1 cellular context compared by ENCODE assay signal in the genomic region with DNA sequence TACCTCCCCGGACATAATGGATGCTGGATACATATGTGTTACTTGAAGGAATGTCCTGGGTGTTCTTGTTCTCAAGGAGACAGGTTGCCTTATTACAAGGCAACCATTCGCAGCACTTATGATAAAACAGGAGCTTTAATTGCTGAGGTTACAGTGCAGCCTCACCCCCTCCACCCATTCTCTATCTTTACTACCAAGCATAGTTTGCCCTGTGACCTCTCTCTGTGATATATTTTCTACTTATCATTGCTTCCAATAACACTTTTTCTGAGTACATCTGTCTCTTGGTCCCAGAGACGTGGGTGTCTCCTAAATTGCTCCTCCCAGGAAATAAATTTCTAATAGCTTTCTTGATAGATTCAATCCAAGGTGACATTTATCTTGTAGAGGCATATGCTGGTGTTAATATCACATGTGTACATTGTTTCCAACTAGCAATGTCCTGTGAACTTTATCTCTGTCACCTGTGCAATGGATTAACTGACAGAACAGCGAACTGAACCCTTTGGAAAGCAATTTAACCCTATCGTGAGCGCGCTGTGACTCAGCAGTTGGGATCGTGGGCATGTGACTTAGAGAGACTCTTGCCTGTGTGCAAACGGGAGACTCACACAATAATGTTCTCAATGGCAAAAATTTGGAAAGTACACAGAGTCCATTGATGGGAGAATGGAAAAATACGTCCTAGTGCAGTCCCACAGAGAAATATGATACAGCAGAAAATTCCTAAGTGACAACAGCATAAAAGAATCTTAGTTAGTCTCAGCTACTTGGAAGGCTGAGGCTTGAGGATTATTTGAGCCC.
TF ChIP-seq lines count a peak whose summit lies in the region.

No MANE protein-coding gene starts in this region.

TF ChIP-seq in HepG2, 621 proteins besides CTCF, POLR2A, EP300 and RAD21 (continued from another document and continues in another):
- TF ChIP-seq, protein P1, sequence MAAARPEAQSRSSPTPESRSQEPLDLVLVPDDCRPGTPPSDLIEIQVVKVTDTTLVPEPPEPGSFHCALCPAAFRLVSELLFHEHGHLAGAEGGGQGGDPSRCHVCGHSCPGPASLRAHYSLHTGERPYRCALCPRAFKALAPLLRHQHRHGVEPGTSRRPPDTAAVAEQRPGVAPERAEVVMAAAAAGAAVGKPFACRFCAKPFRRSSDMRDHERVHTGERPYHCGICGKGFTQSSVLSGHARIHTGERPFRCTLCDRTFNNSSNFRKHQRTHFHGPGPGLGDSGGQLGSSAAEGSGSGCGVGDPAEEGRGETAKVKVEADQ (CRISPR knock-in tag; IDR thresholded peaks at IDR 0.05; ENCODE audit: borderline replicate concordance): peak; percentile 39; the same call in 1 of the 2 replicates
- no peak for TF ChIP-seq TCF7L2 (IDR thresholded peaks at IDR 0.05; ENCODE audit: low read depth, low read length)
- TF ChIP-seq, protein P2, sequence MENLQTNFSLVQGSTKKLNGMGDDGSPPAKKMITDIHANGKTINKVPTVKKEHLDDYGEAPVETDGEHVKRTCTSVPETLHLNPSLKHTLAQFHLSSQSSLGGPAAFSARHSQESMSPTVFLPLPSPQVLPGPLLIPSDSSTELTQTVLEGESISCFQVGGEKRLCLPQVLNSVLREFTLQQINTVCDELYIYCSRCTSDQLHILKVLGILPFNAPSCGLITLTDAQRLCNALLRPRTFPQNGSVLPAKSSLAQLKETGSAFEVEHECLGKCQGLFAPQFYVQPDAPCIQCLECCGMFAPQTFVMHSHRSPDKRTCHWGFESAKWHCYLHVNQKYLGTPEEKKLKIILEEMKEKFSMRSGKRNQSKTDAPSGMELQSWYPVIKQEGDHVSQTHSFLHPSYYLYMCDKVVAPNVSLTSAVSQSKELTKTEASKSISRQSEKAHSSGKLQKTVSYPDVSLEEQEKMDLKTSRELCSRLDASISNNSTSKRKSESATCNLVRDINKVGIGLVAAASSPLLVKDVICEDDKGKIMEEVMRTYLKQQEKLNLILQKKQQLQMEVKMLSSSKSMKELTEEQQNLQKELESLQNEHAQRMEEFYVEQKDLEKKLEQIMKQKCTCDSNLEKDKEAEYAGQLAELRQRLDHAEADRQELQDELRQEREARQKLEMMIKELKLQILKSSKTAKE (CRISPR knock-in tag; IDR thresholded peaks at IDR 0.05; ENCODE audit: borderline replicate concordance): no peak
- TF ChIP-seq RCOR2 (CRISPR knock-in tag; IDR thresholded peaks at IDR 0.05): 0 out of 2 replicates have a peak, but pooled peaks have one; percentile 28
- no peak for TF ChIP-seq ZNF703 (CRISPR knock-in tag; IDR thresholded peaks at IDR 0.05; ENCODE audit: borderline replicate concordance)
- TF ChIP-seq DPF2 (CRISPR knock-in tag; IDR thresholded peaks at IDR 0.05; ENCODE audit: borderline replicate concordance, low read depth): 0 out of 2 replicates have a peak, but pooled peaks have one; percentile 30
- TF ChIP-seq ZNF556 (CRISPR knock-in tag; IDR thresholded peaks at IDR 0.05; ENCODE audit: borderline replicate concordance): no peak
- TF ChIP-seq ZNF615 (CRISPR knock-in tag; IDR thresholded peaks at IDR 0.05; ENCODE audit: borderline replicate concordance): no peak
- TF ChIP-seq, protein P3, sequence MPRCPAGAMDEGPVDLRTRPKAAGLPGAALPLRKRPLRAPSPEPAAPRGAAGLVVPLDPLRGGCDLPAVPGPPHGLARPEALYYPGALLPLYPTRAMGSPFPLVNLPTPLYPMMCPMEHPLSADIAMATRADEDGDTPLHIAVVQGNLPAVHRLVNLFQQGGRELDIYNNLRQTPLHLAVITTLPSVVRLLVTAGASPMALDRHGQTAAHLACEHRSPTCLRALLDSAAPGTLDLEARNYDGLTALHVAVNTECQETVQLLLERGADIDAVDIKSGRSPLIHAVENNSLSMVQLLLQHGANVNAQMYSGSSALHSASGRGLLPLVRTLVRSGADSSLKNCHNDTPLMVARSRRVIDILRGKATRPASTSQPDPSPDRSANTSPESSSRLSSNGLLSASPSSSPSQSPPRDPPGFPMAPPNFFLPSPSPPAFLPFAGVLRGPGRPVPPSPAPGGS (CRISPR knock-in tag; IDR thresholded peaks at IDR 0.05): 0 out of 2 replicates have a peak, but pooled peaks have one; percentile 30
- TF ChIP-seq HDAC1 (CRISPR knock-in tag; IDR thresholded peaks at IDR 0.05): peak; percentile 24; the same call in 1 of the 2 replicates
- TF ChIP-seq, protein P4, sequence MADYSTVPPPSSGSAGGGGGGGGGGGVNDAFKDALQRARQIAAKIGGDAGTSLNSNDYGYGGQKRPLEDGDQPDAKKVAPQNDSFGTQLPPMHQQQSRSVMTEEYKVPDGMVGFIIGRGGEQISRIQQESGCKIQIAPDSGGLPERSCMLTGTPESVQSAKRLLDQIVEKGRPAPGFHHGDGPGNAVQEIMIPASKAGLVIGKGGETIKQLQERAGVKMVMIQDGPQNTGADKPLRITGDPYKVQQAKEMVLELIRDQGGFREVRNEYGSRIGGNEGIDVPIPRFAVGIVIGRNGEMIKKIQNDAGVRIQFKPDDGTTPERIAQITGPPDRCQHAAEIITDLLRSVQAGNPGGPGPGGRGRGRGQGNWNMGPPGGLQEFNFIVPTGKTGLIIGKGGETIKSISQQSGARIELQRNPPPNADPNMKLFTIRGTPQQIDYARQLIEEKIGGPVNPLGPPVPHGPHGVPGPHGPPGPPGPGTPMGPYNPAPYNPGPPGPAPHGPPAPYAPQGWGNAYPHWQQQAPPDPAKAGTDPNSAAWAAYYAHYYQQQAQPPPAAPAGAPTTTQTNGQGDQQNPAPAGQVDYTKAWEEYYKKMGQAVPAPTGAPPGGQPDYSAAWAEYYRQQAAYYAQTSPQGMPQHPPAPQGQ (CRISPR knock-in tag; IDR thresholded peaks at IDR 0.05; ENCODE audit: borderline replicate concordance): no peak
- TF ChIP-seq MBD4 (IDR thresholded peaks at IDR 0.05; ENCODE audit: borderline replicate concordance, low read length): no peak
- TF ChIP-seq ZNF773 (CRISPR knock-in tag; IDR thresholded peaks at IDR 0.05; ENCODE audit: borderline replicate concordance): no peak
- no peak for TF ChIP-seq ZNF337 (CRISPR knock-in tag; IDR thresholded peaks at IDR 0.05; ENCODE audit: borderline replicate concordance, low read depth)
- no peak for TF ChIP-seq MAZ (IDR thresholded peaks at IDR 0.05; ENCODE audit: borderline replicate concordance, low read depth, low read length)
- no peak for TF ChIP-seq MAZ (CRISPR knock-in tag; IDR thresholded peaks at IDR 0.05; ENCODE audit: low read depth)
- TF ChIP-seq, protein P5, sequence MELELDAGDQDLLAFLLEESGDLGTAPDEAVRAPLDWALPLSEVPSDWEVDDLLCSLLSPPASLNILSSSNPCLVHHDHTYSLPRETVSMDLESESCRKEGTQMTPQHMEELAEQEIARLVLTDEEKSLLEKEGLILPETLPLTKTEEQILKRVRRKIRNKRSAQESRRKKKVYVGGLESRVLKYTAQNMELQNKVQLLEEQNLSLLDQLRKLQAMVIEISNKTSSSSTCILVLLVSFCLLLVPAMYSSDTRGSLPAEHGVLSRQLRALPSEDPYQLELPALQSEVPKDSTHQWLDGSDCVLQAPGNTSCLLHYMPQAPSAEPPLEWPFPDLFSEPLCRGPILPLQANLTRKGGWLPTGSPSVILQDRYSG (CRISPR knock-in tag; IDR thresholded peaks at IDR 0.05): no peak
- TF ChIP-seq IRF2 (CRISPR knock-in tag; IDR thresholded peaks at IDR 0.05): peak; percentile 56; the same call in 1 of the 2 replicates
- TF ChIP-seq, protein P6, sequence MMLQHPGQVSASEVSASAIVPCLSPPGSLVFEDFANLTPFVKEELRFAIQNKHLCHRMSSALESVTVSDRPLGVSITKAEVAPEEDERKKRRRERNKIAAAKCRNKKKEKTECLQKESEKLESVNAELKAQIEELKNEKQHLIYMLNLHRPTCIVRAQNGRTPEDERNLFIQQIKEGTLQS (CRISPR knock-in tag; IDR thresholded peaks at IDR 0.05): peak; percentile 78; the same call in 1 of the 2 replicates
- peak; percentile 93 for TF ChIP-seq ZNF317 (CRISPR knock-in tag; IDR thresholded peaks at IDR 0.05)
- no peak for TF ChIP-seq FOXK2 (IDR thresholded peaks at IDR 0.05)
- no peak for TF ChIP-seq HHEX (CRISPR knock-in tag; IDR thresholded peaks at IDR 0.05)
- no peak for TF ChIP-seq NCOR1 (IDR thresholded peaks at IDR 0.05; ENCODE audit: borderline replicate concordance, low read length)
- 0 out of 2 replicates have a peak, but pooled peaks have one; percentile 38 for TF ChIP-seq CCDC6 (CRISPR knock-in tag; IDR thresholded peaks at IDR 0.05)
- TF ChIP-seq ZNF629 (CRISPR knock-in tag; conservative IDR thresholded peaks at IDR 0.05): peak; percentile 72
- no peak for TF ChIP-seq CAMTA2 (CRISPR knock-in tag; IDR thresholded peaks at IDR 0.05; ENCODE audit: borderline replicate concordance)
- peak; percentile 88 for TF ChIP-seq FOSL1 (CRISPR knock-in tag; IDR thresholded peaks at IDR 0.05; ENCODE audit: borderline replicate concordance)
- TF ChIP-seq ARHGAP35 (CRISPR knock-in tag; IDR thresholded peaks at IDR 0.05; ENCODE audit: borderline replicate concordance): no peak
- TF ChIP-seq, protein P7, sequence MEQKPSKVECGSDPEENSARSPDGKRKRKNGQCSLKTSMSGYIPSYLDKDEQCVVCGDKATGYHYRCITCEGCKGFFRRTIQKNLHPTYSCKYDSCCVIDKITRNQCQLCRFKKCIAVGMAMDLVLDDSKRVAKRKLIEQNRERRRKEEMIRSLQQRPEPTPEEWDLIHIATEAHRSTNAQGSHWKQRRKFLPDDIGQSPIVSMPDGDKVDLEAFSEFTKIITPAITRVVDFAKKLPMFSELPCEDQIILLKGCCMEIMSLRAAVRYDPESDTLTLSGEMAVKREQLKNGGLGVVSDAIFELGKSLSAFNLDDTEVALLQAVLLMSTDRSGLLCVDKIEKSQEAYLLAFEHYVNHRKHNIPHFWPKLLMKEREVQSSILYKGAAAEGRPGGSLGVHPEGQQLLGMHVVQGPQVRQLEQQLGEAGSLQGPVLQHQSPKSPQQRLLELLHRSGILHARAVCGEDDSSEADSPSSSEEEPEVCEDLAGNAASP (CRISPR knock-in tag; IDR thresholded peaks at IDR 0.05; ENCODE audit: borderline replicate concordance): no peak
- TF ChIP-seq, protein P8, sequence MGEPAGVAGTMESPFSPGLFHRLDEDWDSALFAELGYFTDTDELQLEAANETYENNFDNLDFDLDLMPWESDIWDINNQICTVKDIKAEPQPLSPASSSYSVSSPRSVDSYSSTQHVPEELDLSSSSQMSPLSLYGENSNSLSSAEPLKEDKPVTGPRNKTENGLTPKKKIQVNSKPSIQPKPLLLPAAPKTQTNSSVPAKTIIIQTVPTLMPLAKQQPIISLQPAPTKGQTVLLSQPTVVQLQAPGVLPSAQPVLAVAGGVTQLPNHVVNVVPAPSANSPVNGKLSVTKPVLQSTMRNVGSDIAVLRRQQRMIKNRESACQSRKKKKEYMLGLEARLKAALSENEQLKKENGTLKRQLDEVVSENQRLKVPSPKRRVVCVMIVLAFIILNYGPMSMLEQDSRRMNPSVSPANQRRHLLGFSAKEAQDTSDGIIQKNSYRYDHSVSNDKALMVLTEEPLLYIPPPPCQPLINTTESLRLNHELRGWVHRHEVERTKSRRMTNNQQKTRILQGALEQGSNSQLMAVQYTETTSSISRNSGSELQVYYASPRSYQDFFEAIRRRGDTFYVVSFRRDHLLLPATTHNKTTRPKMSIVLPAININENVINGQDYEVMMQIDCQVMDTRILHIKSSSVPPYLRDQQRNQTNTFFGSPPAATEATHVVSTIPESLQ (CRISPR knock-in tag; conservative IDR thresholded peaks at IDR 0.05): no peak
- peak; percentile 81 for TF ChIP-seq NFE2L1 (CRISPR knock-in tag; IDR thresholded peaks at IDR 0.05; ENCODE audit: borderline replicate concordance)
- TF ChIP-seq ZSCAN9 (CRISPR knock-in tag; IDR thresholded peaks at IDR 0.05; ENCODE audit: borderline replicate concordance): no peak
- 0 out of 2 replicates have a peak, but pooled peaks have one; percentile 8 for TF ChIP-seq RARA (CRISPR knock-in tag; IDR thresholded peaks at IDR 0.05)
- TF ChIP-seq GABPA (IDR thresholded peaks at IDR 0.05; ENCODE audit: low read depth, low read length): no peak
- no peak for TF ChIP-seq GABPA (CRISPR knock-in tag; IDR thresholded peaks at IDR 0.05; ENCODE audit: low read depth)
- TF ChIP-seq, protein P9, sequence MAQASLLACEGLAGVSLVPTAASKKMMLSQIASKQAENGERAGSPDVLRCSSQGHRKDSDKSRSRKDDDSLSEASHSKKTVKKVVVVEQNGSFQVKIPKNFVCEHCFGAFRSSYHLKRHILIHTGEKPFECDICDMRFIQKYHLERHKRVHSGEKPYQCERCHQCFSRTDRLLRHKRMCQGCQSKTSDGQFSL (CRISPR knock-in tag; IDR thresholded peaks at IDR 0.05): no peak
- no peak for TF ChIP-seq PAWR (CRISPR knock-in tag; IDR thresholded peaks at IDR 0.05; ENCODE audit: borderline replicate concordance)
- peak; percentile 37; the same call in 1 of the 2 replicates for TF ChIP-seq JUNB (CRISPR knock-in tag; IDR thresholded peaks at IDR 0.05; ENCODE audit: borderline replicate concordance)
- no peak for TF ChIP-seq SAFB2 (CRISPR knock-in tag; IDR thresholded peaks at IDR 0.05; ENCODE audit: borderline replicate concordance, low read depth)
- no peak for TF ChIP-seq HNRNPL (IDR thresholded peaks at IDR 0.05; ENCODE audit: low read depth, low read length)
- TF ChIP-seq, protein P10, sequence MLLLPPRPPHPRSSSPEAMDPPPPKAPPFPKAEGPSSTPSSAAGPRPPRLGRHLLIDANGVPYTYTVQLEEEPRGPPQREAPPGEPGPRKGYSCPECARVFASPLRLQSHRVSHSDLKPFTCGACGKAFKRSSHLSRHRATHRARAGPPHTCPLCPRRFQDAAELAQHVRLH (CRISPR knock-in tag; IDR thresholded peaks at IDR 0.05; ENCODE audit: borderline replicate concordance, low read depth): 0 out of 2 replicates have a peak, but pooled peaks have one; percentile 25
- no peak for TF ChIP-seq ZNF30 (CRISPR knock-in tag; IDR thresholded peaks at IDR 0.05)
- TF ChIP-seq FOSL2 (CRISPR knock-in tag; IDR thresholded peaks at IDR 0.05): peak; percentile 98
- TF ChIP-seq ASH2L (IDR thresholded peaks at IDR 0.05; ENCODE audit: insufficient read length, low read depth, low read length): peak; percentile 50
- no peak for TF ChIP-seq ZNF34 (CRISPR knock-in tag; IDR thresholded peaks at IDR 0.05; ENCODE audit: borderline replicate concordance)
- TF ChIP-seq ZNF772 (CRISPR knock-in tag; IDR thresholded peaks at IDR 0.05): no peak
- TF ChIP-seq IRX3 (CRISPR knock-in tag; IDR thresholded peaks at IDR 0.05; ENCODE audit: borderline replicate concordance, low read depth): no peak
- TF ChIP-seq ZNF431 (CRISPR knock-in tag; IDR thresholded peaks at IDR 0.05; ENCODE audit: borderline replicate concordance, low read depth): no peak
- TF ChIP-seq, protein P11, sequence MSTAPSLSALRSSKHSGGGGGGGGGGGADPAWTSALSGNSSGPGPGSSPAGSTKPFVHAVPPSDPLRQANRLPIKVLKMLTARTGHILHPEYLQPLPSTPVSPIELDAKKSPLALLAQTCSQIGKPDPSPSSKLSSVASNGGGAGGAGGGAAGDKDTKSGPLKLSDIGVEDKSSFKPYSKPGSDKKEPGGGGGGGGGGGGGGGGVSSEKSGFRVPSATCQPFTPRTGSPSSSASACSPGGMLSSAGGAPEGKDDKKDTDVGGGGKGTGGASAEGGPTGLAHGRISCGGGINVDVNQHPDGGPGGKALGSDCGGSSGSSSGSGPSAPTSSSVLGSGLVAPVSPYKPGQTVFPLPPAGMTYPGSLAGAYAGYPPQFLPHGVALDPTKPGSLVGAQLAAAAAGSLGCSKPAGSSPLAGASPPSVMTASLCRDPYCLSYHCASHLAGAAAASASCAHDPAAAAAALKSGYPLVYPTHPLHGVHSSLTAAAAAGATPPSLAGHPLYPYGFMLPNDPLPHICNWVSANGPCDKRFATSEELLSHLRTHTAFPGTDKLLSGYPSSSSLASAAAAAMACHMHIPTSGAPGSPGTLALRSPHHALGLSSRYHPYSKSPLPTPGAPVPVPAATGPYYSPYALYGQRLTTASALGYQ (CRISPR knock-in tag; IDR thresholded peaks at IDR 0.05): peak; percentile 53; the same call in 1 of the 2 replicates
- TF ChIP-seq ZFP82 (CRISPR knock-in tag; IDR thresholded peaks at IDR 0.05; ENCODE audit: borderline replicate concordance): no peak
